13 cellular contexts compared by ENCODE assay signal in genomic region chr10:70378122-70378521, GRCh38. TPM values are rescaled to one million over a fixed set of nuclear protein-coding genes. Genes with fewer than 3 reads are reported as not detected.
DNase-seq lines count a peak whose midpoint lies in the region; ATAC-seq and TF ChIP-seq lines count a peak whose summit lies in the region.
"Had no signal": no experiment of that assay in that cellular context is flagged by ENCODE, and none has a peak within 500 bp of the region (broad histone marks: within the 10 kb centered on the region; RNA-seq: fewer than 3 reads in every experiment).

No MANE protein-coding gene starts in this region.

- BruUV-seq in Panc1 (replicated peaks; lab: Mats Ljungman, UMichigan): no TSS peak

- in situ Hi-C loops in GM23248 (cut with MboI) (no loop called here), Panc1 (cut with HindIII; ENCODE audit: low pct_unique_long_range_greater_than_20kb, low sequenced_read_pairs) (no loop called here), gastrocnemius medialis (cut with MboI; ENCODE audit: low sequenced_read_pairs in 4 of 4) (no loop called here)

- no peak overlapping the region for H2AFZ ChIP-seq in GM23248

- POLR2A ChIA-PET in Panc1 (lab: Charles Lee): interaction anchor here (0.7 kb wide), 1 partner anchor 54 kb away, joined by 12 read pairs; no protein-coding TSS in a partner anchor

- H3F3A ChIP-seq in GM23248 (ENCODE audit: insufficient read depth): peaks cover 14% of the 10 kb centered on the region

- DNase-seq in GM23248: peak; percentile 86
- peak; percentile 88 for DNase-seq in Panc1 (ENCODE audit: low read depth, low spot score)
- DNase-seq in fibroblast of gingiva (ENCODE audit: low read depth): peak; percentile 38
- DNase-seq in gastrocnemius medialis: peak; percentile 70 to 85
- DNase-seq in NCI-H2196 (lab: John Stamatoyannopoulos, UW; ENCODE audit: unreplicated experiment): no peak
- no peak for DNase-seq in iPS-NIHi7 (ENCODE audit: extremely low spot score)
- no peak for DNase-seq in activated gamma-delta T cell treated with Interleukin-2 at 50 U/mL for 16 hours
- DNase-seq: activated CD4-positive, CD25-positive, alpha-beta regulatory T cell treated with anti-CD3 and anti-CD28 coated beads, Interleukin-2, amount 50 U/mL, for 72 hours; amniotic stem cell; NK-92 treated with Interleukin-12 subunit alpha and Interleukin-12 subunit beta, amount 100 ng/mL, for 24 hours; stimulated activated naive B cell treated with anti-CD40 and anti-IgM and Interleukin-4, amounts not matched to agents 10 μg/mL and 1 μg/mL and 100 μg/mL, for 72 hours had no signal

- H3K27ac ChIP-seq in GM23248 (peak overlapping the region; percentile 35), Panc1 (ENCODE audit: low read length) (peak overlapping the region; percentile 45), gastrocnemius medialis (peak overlapping the region; percentile 91 to 97 (median 95))

- H3K27me3 ChIP-seq in GM23248 (replicated peaks; ENCODE audit: insufficient read depth) (no peaks in the 10 kb centered on the region), Panc1 (ENCODE audit: control insufficient read depth, insufficient read depth, low read length) (no peaks in the 10 kb centered on the region), gastrocnemius medialis (no peaks in the 10 kb centered on the region)
- H3K27me3 ChIP-seq: right atrium auricular region had no signal

- intact Hi-C loops in Panc1 (cut with micrococcal nuclease; ENCODE audit: unreplicated experiment): no loop called here
- intact Hi-C loops in gastrocnemius medialis (cut with DNase I; ENCODE audit: low total_unique reads): no loop called here

- H3K36me3 ChIP-seq in GM23248 (ENCODE audit: low read depth): no peaks in the 10 kb centered on the region
- no peaks in the 10 kb centered on the region for H3K36me3 ChIP-seq in Panc1 (ENCODE audit: control insufficient read depth, insufficient read depth, low read length)
- no peaks in the 10 kb centered on the region for H3K36me3 ChIP-seq in gastrocnemius medialis
- H3K36me3 ChIP-seq: right atrium auricular region had no signal

- no peak overlapping the region for H3K4me3 ChIP-seq in GM23248
- H3K4me3 ChIP-seq in Panc1 (ENCODE audit: low read depth in 2 of 2, low read length in 2 of 2): no peak overlapping the region
- no peak overlapping the region for H3K4me3 ChIP-seq in gastrocnemius medialis
- H3K4me3 ChIP-seq: right atrium auricular region had no signal

- H3K9me3 ChIP-seq in GM23248 (ENCODE audit: low read depth): no peaks in the 10 kb centered on the region
- no peaks in the 10 kb centered on the region for H3K9me3 ChIP-seq in Panc1 (ENCODE audit: control insufficient read depth, insufficient read depth, low read depth, low read length)
- no peaks in the 10 kb centered on the region for H3K9me3 ChIP-seq in gastrocnemius medialis

- TF ChIP-seq POLR2A in gastrocnemius medialis (IDR thresholded peaks at IDR 0.05): peak; percentile 9 to 48

- H4K20me1 ChIP-seq in GM23248 (ENCODE audit: insufficient read depth): no peaks in the 10 kb centered on the region

- H3K79me2 ChIP-seq in GM23248 (ENCODE audit: insufficient read depth): no peaks in the 10 kb centered on the region

- no peak overlapping the region for H3K9ac ChIP-seq in GM23248

- no peak for TF ChIP-seq CTCF in Panc1 (IDR thresholded peaks at IDR 0.05)
- no peak for TF ChIP-seq CTCF in gastrocnemius medialis (IDR thresholded peaks at IDR 0.05 in 4 of 5, conservative IDR thresholded peaks at IDR 0.05 in 1 of 5)

- 5% methylated on average over 6 of the region's 6 CpGs for WGBS in GM23248 (ENCODE audit: low coverage in 1 of 2, low lambda C conversion rate in 2 of 2, missing lambda C conversion rate in 2 of 2), 2 experiments

- H3K4me2 ChIP-seq in GM23248 (ENCODE audit: unreplicated experiment): peak overlapping the region; percentile 47

- peaks cover 23% of the 10 kb centered on the region for H3K4me1 ChIP-seq in GM23248 (ENCODE audit: insufficient read depth)
- peaks cover 55% of the 10 kb centered on the region for H3K4me1 ChIP-seq in Panc1 (ENCODE audit: control insufficient read depth, insufficient read depth, low read length)
- peaks cover 48 to 50% of the 10 kb centered on the region in 2 donors for H3K4me1 ChIP-seq in gastrocnemius medialis

- CTCF ChIA-PET in Panc1 (lab: Charles Lee): interaction anchor here (0.6 to 0.7 kb wide), 2 partner anchors 10 to 155 kb away, joined by 3 to 13 read pairs; no protein-coding TSS in a partner anchor

- ATAC-seq in Panc1: no peak
- ATAC-seq in gastrocnemius medialis: peak; percentile 49 to 61
- ATAC-seq in GM18502 (IDR thresholded peaks at IDR 0.05; ENCODE audit: poor library complexity, unreplicated experiment): no peak
- ATAC-seq: stimulated activated naive B cell treated with anti-CD40 and anti-IgM and Interleukin-4, amounts not matched to agents 10 μg/mL and 1 μg/mL and 100 μg/mL, for 72 hours had no signal

- H3K9me2 ChIP-seq in GM23248 (ENCODE audit: insufficient read depth): no peaks in the 10 kb centered on the region

RNA-seq across cellular contexts. Expression of gene LRRC20, which starts 4.3 kb away (rescaled TPM):
- total RNA-seq in GM23248 (2014; rRNA removed; shearing (Covaris generic)): 4.9 and 6.6 TPM in 2 replicates
- polyA plus RNA-seq in GM23248 (2016; fragmentation: Nextera tagmentation; extraction: Ambion mirVana): 1.5 and 1.8 TPM in 2 replicates
- total RNA-seq in Panc1 (2021; ENCODE audit: unreplicated experiment): 39.3 TPM
- 48.6 TPM for polyA plus RNA-seq in Panc1 (2012; ENCODE audit: insufficient read length)
- 100 to 1,000 TPM; 104 to 220 (median 128) TPM for total RNA-seq in gastrocnemius medialis

RNA-seq across cellular contexts. Expression of gene EIF4EBP2, which starts 25.8 kb away (rescaled TPM):
- 32.0 and 34.8 TPM in 2 replicates for total RNA-seq in GM23248 (2014; rRNA removed; shearing (Covaris generic))
- 18.2 and 18.4 TPM in 2 replicates for polyA plus RNA-seq in GM23248 (2016; fragmentation: Nextera tagmentation; extraction: Ambion mirVana)
- 48.2 TPM for total RNA-seq in Panc1 (2021; ENCODE audit: unreplicated experiment)
- 18.0 TPM for polyA plus RNA-seq in Panc1 (2012; ENCODE audit: insufficient read length)
- total RNA-seq in gastrocnemius medialis: 100 to 1,000 TPM in 3 of 4 donors, 10 to 100 TPM in 1; 58.4 to 141 (median 107) TPM

Comparison
In these comparisons a context has a peak if more than half of its experiments do, and no peak if none do; other contexts are left out.
1. DNase-seq: peak in GM23248 (single experiment), Panc1 (single experiment), fibroblast of gingiva (single experiment) and gastrocnemius medialis (2 of 2); none in NCI-H2196 (single experiment), iPS-NIHi7 (single experiment) and activated gamma-delta T cell treated with Interleukin-2 at 50 U/mL for 16 hours (single experiment).
2. H3K27ac ChIP-seq: peak in every context shown above with its lines; median percentile 95 in gastrocnemius medialis; 45 in Panc1; 35 in GM23248.
3. ATAC-seq: peak in gastrocnemius medialis (2 of 2); none in Panc1 (single experiment) and GM18502 (single experiment).